In the genomic region with DNA sequence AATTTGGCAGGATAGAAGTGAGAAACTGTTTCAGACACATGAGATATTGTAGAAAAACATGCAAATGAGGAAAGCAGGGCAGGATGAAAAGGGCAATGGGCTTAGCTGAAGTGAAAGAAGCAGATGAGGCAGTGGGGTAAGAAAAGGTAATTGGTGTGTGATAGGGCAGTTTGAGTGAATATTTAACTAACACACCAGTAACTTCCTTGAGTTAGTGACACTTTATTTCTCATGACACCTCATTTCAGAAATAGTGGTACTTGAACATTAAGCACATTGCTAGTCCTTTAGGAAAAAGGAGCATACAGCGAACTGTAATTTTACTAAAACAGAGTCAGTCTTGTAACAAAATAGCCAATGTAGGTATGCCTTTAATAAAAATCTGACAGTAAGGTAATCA, we compare ENCODE assay signal across 9 cellular contexts.
A peak's percentile ranks its signal among the peaks of the same experiment; 100 is the strongest.
DNase-seq lines count a peak whose midpoint lies in the region; ATAC-seq lines count a peak whose summit lies in the region.
"Had no signal": no experiment of that assay in that cellular context is flagged by ENCODE, and none has a peak within 500 bp of the region (broad histone marks: within the 10 kb centered on the region; RNA-seq: fewer than 3 reads in every experiment).

No MANE protein-coding gene starts in this region.

- H3K4me1 ChIP-seq in trophoblast cell (ENCODE audit: control insufficient read depth in 1 of 2, insufficient read depth in 2 of 2, low read length in 2 of 2): no peaks in the 10 kb centered on the region

- no peak overlapping the region for H3K9ac ChIP-seq in trophoblast cell (ENCODE audit: low read length)

- peak; percentile 99 for ATAC-seq in GM19324 (IDR thresholded peaks at IDR 0.05; ENCODE audit: low FRiP score, unreplicated experiment)
- peak; percentile 88 for ATAC-seq in HG02571 (IDR thresholded peaks at IDR 0.05; ENCODE audit: unreplicated experiment)
- peak; percentile 96 for ATAC-seq in HG03196 (IDR thresholded peaks at IDR 0.05; ENCODE audit: unreplicated experiment)
- ATAC-seq in stimulated activated naive CD8-positive, alpha-beta T cell treated with anti-CD3 and anti-CD28 coated beads, Interleukin-15, Interleukin-2, amounts not matched to agents 100 U/mL and 50 U/mL, for 24 hours: peak; percentile 65
- ATAC-seq: Right ventricle myocardium inferior had no signal

- H4K8ac ChIP-seq in trophoblast cell (ENCODE audit: low read depth, low read length): no peak overlapping the region

- H2BK5ac ChIP-seq in trophoblast cell (ENCODE audit: low read depth, low read length, poor library complexity): no peak overlapping the region

- H3K36me3 ChIP-seq in trophoblast cell (ENCODE audit: control insufficient read depth in 1 of 2, insufficient read depth in 2 of 2, low read length in 2 of 2): no peaks in the 10 kb centered on the region

- no peaks in the 10 kb centered on the region for H3K9me3 ChIP-seq in trophoblast cell (ENCODE audit: insufficient read depth, low read depth, low read length)

- H3K79me1 ChIP-seq in trophoblast cell (ENCODE audit: low read length): no peaks in the 10 kb centered on the region

- no peak overlapping the region for H2BK12ac ChIP-seq in trophoblast cell (ENCODE audit: low read length)

- no peak overlapping the region for H3K27ac ChIP-seq in trophoblast cell (ENCODE audit: low read depth, low read length)

- no peak overlapping the region for H3K4ac ChIP-seq in trophoblast cell (ENCODE audit: low read depth, low read length)

- H2BK120ac ChIP-seq in trophoblast cell (ENCODE audit: insufficient read depth, low read length, poor library complexity): no peak overlapping the region

- WGBS in trophoblast cell (ENCODE audit: extremely low coverage, insufficient coverage, insufficient read length): no CpG with 5 or more reads among the region's 1 CpG

- no peak for DNase-seq in stimulated activated naive CD8-positive, alpha-beta T cell treated with anti-CD3 and anti-CD28 coated beads, Interleukin-15, Interleukin-2, amounts not matched to agents 100 U/mL and 50 U/mL, for 24 hours
- no peak for DNase-seq in NCI-H1930 (lab: John Stamatoyannopoulos, UW)
- no peak for DNase-seq in DMS 273 (lab: John Stamatoyannopoulos, UW; ENCODE audit: unreplicated experiment)
- no peak for DNase-seq in trophoblast cell
- DNase-seq: caudate nucleus had no signal

- no peak overlapping the region for H3K4me2 ChIP-seq in trophoblast cell (ENCODE audit: low read length)

- no peaks in the 10 kb centered on the region for H3K27me3 ChIP-seq in trophoblast cell (ENCODE audit: insufficient read depth, low read length)

- no peak overlapping the region for H2AK5ac ChIP-seq in trophoblast cell (ENCODE audit: low read length)

- H4K91ac ChIP-seq in trophoblast cell (ENCODE audit: low read depth, low read length): no peak overlapping the region

- no peak overlapping the region for H3K14ac ChIP-seq in trophoblast cell (ENCODE audit: low read length)

- no peak overlapping the region for H4K12ac ChIP-seq in trophoblast cell (ENCODE audit: low read depth, low read length)

- no peak overlapping the region for H3K18ac ChIP-seq in trophoblast cell (ENCODE audit: low read length)

- H3K4me3 ChIP-seq in trophoblast cell (ENCODE audit: low read depth, low read length): no peak overlapping the region

- H2AFZ ChIP-seq in trophoblast cell (ENCODE audit: insufficient read depth, low read length, poor library complexity): no peak overlapping the region

- no peaks in the 10 kb centered on the region for H3K79me2 ChIP-seq in trophoblast cell (ENCODE audit: control insufficient read depth, insufficient read depth, low read length, poor library complexity)

- H3K23ac ChIP-seq in trophoblast cell (ENCODE audit: low read length): no peak overlapping the region
